Comparison of ENCODE assay signal across 10 cellular contexts in the genomic region with DNA sequence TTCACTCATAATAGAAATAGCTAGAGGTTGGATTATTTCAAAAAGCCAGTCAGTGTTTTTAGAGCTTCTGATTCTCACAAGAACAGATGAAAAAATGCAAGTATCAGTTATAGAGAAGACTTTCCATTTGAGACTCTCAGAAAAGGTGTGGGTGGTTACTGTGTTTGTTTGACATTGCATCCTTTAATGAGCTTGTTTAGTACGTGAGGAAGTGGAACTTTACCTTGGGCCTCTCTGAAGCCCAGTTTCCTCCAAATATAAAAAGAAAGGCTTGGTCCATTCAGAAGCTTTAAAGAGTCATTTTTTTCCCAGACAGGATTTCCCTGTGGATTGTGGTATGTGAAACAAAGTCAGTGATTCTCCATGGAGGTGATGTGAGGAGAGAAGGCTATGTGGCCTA.
DNase-seq lines count a peak whose midpoint lies in the region; ATAC-seq lines count a peak whose summit lies in the region.
"Had no signal": no experiment of that assay in that cellular context is flagged by ENCODE, and none has a peak within 500 bp of the region (broad histone marks: within the 10 kb centered on the region; RNA-seq: fewer than 3 reads in every experiment).

No MANE protein-coding gene starts in this region.

- peak overlapping the region in 8 of 10 donors; percentile 1 to 65 (median 42) for H3K4me3 Mint-ChIP-seq in naive thymus-derived CD4-positive, alpha-beta T cell
- H3K4me3 Mint-ChIP-seq: endodermal cell had no signal

- CTCF ChIA-PET in naive thymus-derived CD4-positive, alpha-beta T cell (lab: Charles Lee) = interaction anchor here (0.6 to 3.9 kb wide), 5 partner anchors 8 to 23 kb away, joined by 3 to 18 read pairs (median 4); no protein-coding TSS in a partner anchor

- DNase-seq in naive thymus-derived CD4-positive, alpha-beta T cell = no peak
- DNase-seq in NCI-H1092 treated with DMSO at 0.1 percent for 48 hours (lab: John Stamatoyannopoulos, UW) (no peak), HUDEP-2 (lab: John Stamatoyannopoulos, UW; ENCODE audit: unreplicated experiment in 76 of 76) (no peak), left cardiac atrium (no peak)
- DNase-seq: endodermal cell had no signal

- H3K9me3 ChIP-seq in naive thymus-derived CD4-positive, alpha-beta T cell (ENCODE audit: control insufficient read depth in 2 of 3, low read length in 3 of 3) = no peaks in the 10 kb centered on the region

- ATAC-seq in GM18858 (IDR thresholded peaks at IDR 0.05; ENCODE audit: unreplicated experiment) (peak; percentile 80), GM21529 (IDR thresholded peaks at IDR 0.05; ENCODE audit: unreplicated experiment) (peak; percentile 87), HG03457 (IDR thresholded peaks at IDR 0.05; ENCODE audit: unreplicated experiment) (peak; percentile 52), left cardiac atrium (no peak)
- peak; percentile 54 for ATAC-seq in naive thymus-derived CD4-positive, alpha-beta T cell
- ATAC-seq: K562 had no signal

- H3K27me3 Mint-ChIP-seq in naive thymus-derived CD4-positive, alpha-beta T cell = no peaks in the 10 kb centered on the region

- intact Hi-C loops in naive thymus-derived CD4-positive, alpha-beta T cell (cut with micrococcal nuclease) = loop anchor here in 1 of 2 donors (1.0 kb wide), 1 partner anchor 8 kb away; no protein-coding TSS in a partner anchor
- intact Hi-C loops in left cardiac atrium (cut with DNase I) = no loop called here

- no peaks in the 10 kb centered on the region for H3K9me3 Mint-ChIP-seq in naive thymus-derived CD4-positive, alpha-beta T cell
- H3K9me3 Mint-ChIP-seq: endodermal cell had no signal

- H3K4me3 ChIP-seq in naive thymus-derived CD4-positive, alpha-beta T cell (ENCODE audit: low read length) = no peak overlapping the region
- H3K4me3 ChIP-seq: K562, skin epidermis had no signal

- H3K4me1 Mint-ChIP-seq in naive thymus-derived CD4-positive, alpha-beta T cell = peaks cover 38 to 86% (median 74%) of the 10 kb centered on the region in 7 donors

- H3K27ac ChIP-seq in naive thymus-derived CD4-positive, alpha-beta T cell (ENCODE audit: low read depth, low read length) = peak overlapping the region; percentile 39

- H3K4me1 ChIP-seq in naive thymus-derived CD4-positive, alpha-beta T cell (ENCODE audit: control insufficient read depth in 2 of 2, insufficient read depth in 2 of 2, low read length in 2 of 2) = peaks cover 14 to 22% of the 10 kb centered on the region in 2 donors

- H3K36me3 ChIP-seq in naive thymus-derived CD4-positive, alpha-beta T cell (ENCODE audit: control insufficient read depth in 2 of 3, insufficient read depth in 3 of 3, low read length in 3 of 3) = no peaks in the 10 kb centered on the region

- POLR2A ChIA-PET in naive thymus-derived CD4-positive, alpha-beta T cell (lab: Charles Lee) = interaction anchor here (0.8 to 1.8 kb wide), 6 partner anchors 9 to 18 kb away, joined by 3 to 6 read pairs (median 4); no protein-coding TSS in a partner anchor

- peaks cover 0 to 27% (median 0%) of the 10 kb centered on the region in 5 donors for H3K36me3 Mint-ChIP-seq in naive thymus-derived CD4-positive, alpha-beta T cell

- peak overlapping the region; percentile 32 to 83 (median 76) for H3K27ac Mint-ChIP-seq in naive thymus-derived CD4-positive, alpha-beta T cell
- H3K27ac Mint-ChIP-seq: endodermal cell had no signal

- H3K27me3 ChIP-seq in naive thymus-derived CD4-positive, alpha-beta T cell (ENCODE audit: control insufficient read depth in 2 of 2, insufficient read depth in 2 of 2, low read length in 2 of 2) = no peaks in the 10 kb centered on the region

Comparison
In these comparisons a context has a peak if more than half of its experiments do, and no peak if none do; other contexts are left out.
1. ATAC-seq: peak in GM18858 (single experiment), GM21529 (single experiment), HG03457 (single experiment) and naive thymus-derived CD4-positive, alpha-beta T cell (single experiment); none in left cardiac atrium (0 of 2).